In the genomic region with DNA sequence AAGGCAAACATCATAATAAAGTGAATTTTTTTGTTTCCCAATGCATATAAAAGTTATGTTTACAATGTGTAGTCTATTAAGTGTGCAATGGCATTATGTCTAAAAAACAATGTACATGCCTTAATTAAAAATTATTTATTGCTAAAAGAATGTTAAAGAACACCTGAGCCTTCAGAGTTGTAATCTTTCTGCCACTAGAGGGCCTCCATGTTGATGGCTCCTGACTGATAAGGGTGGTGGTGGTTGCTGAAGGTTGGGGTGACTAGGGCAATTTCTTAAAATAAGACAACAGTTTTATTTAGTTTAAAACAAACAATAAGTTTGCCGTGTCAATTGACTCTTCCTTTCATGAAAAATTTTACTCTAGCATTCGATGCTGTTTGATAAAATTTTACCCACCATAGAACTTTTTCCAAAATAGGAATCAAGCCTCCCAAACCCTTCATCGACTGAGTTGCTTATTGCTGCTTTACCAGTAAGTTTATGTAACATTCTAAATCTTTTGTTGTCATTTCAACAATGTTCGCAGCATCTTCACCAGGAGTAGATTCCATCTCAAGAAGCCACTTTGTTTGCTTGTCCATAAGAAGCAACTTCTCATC, we compare ENCODE assay signal across 8 cellular contexts. TPM values are rescaled to one million over a fixed set of nuclear protein-coding genes. Genes with fewer than 3 reads are reported as not detected.
DNase-seq lines count a peak whose midpoint lies in the region; ATAC-seq and TF ChIP-seq lines count a peak whose summit lies in the region.

No MANE protein-coding gene starts in this region.

- no peaks in the 10 kb centered on the region for H3K36me3 ChIP-seq in esophagus squamous epithelium

- no peaks in the 10 kb centered on the region for H3K4me1 ChIP-seq in esophagus squamous epithelium

- no peak overlapping the region for H3K27ac ChIP-seq in esophagus squamous epithelium

- H3K4me3 ChIP-seq in esophagus squamous epithelium: no peak overlapping the region

- 72 to 73% methylated on average over 4 of the region's 4 CpGs for WGBS in esophagus squamous epithelium, 2 donors

- TF ChIP-seq POLR2A in esophagus squamous epithelium (IDR thresholded peaks at IDR 0.05): no peak

- no peaks in the 10 kb centered on the region for H3K27me3 ChIP-seq in esophagus squamous epithelium

- no peaks in the 10 kb centered on the region for H3K9me3 ChIP-seq in esophagus squamous epithelium

- DNase-seq in stimulated activated CD4-positive, alpha-beta T cell treated with anti-CD3 and anti-CD28 coated beads, Interleukin-15, amount 100 ng/mL, for 24 hours: peak; percentile 32
- no peak for DNase-seq in stimulated activated CD4-positive, alpha-beta T cell treated with anti-CD3 and anti-CD28 coated beads, Interleukin-12 subunit alpha, Interleukin-12 subunit beta, amount 100 ng/mL, for 4 hours
- DNase-seq in SK-MEL-5 (ENCODE audit: low read depth, low spot score): peak; percentile 47
- DNase-seq in esophagus squamous epithelium (lab: John Stamatoyannopoulos, UW): no peak
- DNase-seq in stimulated activated CD4-positive, alpha-beta T cell treated with anti-CD3 and anti-CD28 coated beads, Interleukin-4, amount 100 ng/mL, for 1 hour: peak; percentile 10
- no peak for DNase-seq in NCI-H1417 (lab: John Stamatoyannopoulos, UW)
- no peak for DNase-seq in stimulated activated CD8-positive, alpha-beta memory T cell treated with anti-CD3 and anti-CD28 coated beads, Interleukin-4, amount 100 ng/mL, for 48 hours

- intact Hi-C loops in esophagus squamous epithelium (cut with DNase I): no loop called here

- peak; percentile 19 to 63 (median 54) for TF ChIP-seq CTCF in esophagus squamous epithelium (IDR thresholded peaks at IDR 0.05)

- ATAC-seq in HG02884 (IDR thresholded peaks at IDR 0.05; ENCODE audit: unreplicated experiment): no peak

- in situ Hi-C loops in SK-MEL-5 (cut with HindIII; ENCODE audit: low pct_unique_long_range_greater_than_20kb, low sequenced_read_pairs): no loop called here

RNA-seq across cellular contexts. Expression of a gene that starts 32.3 kb away (rescaled TPM):
- total RNA-seq in SK-MEL-5 (2014; rRNA removed; shearing (Covaris generic)): 24.5 and 26.4 TPM in 2 replicates
- 11.9 and 13.1 TPM in 2 replicates for polyA plus RNA-seq in SK-MEL-5 (2015; cell fraction: cytosol; rRNA removed)
- 16.1 and 19.1 TPM in 2 replicates for polyA plus RNA-seq in SK-MEL-5 (2015; cell fraction: nucleus; rRNA removed)
- total RNA-seq in esophagus squamous epithelium: 10 to 100 TPM; 29.4 to 37.4 (median 31.3) TPM

Comparison
In these comparisons a context has a peak if more than half of its experiments do, and no peak if none do; other contexts are left out.
1. DNase-seq: peak in stimulated activated CD4-positive, alpha-beta T cell treated with anti-CD3 and anti-CD28 coated beads, Interleukin-15, amount 100 ng/mL, for 24 hours (single experiment), SK-MEL-5 (single experiment) and stimulated activated CD4-positive, alpha-beta T cell treated with anti-CD3 and anti-CD28 coated beads, Interleukin-4, amount 100 ng/mL, for 1 hour (single experiment); none in stimulated activated CD4-positive, alpha-beta T cell treated with anti-CD3 and anti-CD28 coated beads, Interleukin-12 subunit alpha, Interleukin-12 subunit beta, amount 100 ng/mL, for 4 hours (single experiment), esophagus squamous epithelium (single experiment), NCI-H1417 (0 of 3) and stimulated activated CD8-positive, alpha-beta memory T cell treated with anti-CD3 and anti-CD28 coated beads, Interleukin-4, amount 100 ng/mL, for 48 hours (single experiment).